In genomic region chr1:202656951-202657646, GRCh38 we compare ENCODE assay signal across 10 cellular contexts. TPM values are rescaled to one million over a fixed set of nuclear protein-coding genes. Genes with fewer than 3 reads are reported as not detected.
DNase-seq lines count a peak whose midpoint lies in the region; ATAC-seq, FAIRE-seq and TF ChIP-seq lines count a peak whose summit lies in the region.
"Had no signal": no experiment of that assay in that cellular context is flagged by ENCODE, and none has a peak within 500 bp of the region (broad histone marks: within the 10 kb centered on the region; RNA-seq: fewer than 3 reads in every experiment).

No MANE protein-coding gene starts in this region.

- DNase-seq in Caki2 (ENCODE audit: low read depth) (peak; percentile 26), IMR-90 (peak; percentile 46), astrocyte of the hippocampus (ENCODE audit: low read depth, low spot score) (peak; percentile 68), keratinocyte (ENCODE audit: low read depth, low spot score) (peak; percentile 4), NCI-H2107 (lab: John Stamatoyannopoulos, UW) (no peak), psoas muscle (no peak)
- DNase-seq: activated naive CD4-positive, alpha-beta T cell treated with anti-CD3 and anti-CD28 coated beads for 36 hours; T1000 had no signal

- H3K56ac ChIP-seq in IMR-90 (ENCODE audit: extremely low read depth, insufficient read depth, low read length) = no peak overlapping the region

- H4K20me1 ChIP-seq in IMR-90 (ENCODE audit: insufficient read depth, low read length) (no peaks in the 10 kb centered on the region), keratinocyte (ENCODE audit: control insufficient read depth, extremely low read depth, insufficient read depth, low read length) (no peaks in the 10 kb centered on the region)

- no peaks in the 10 kb centered on the region for H3K79me2 ChIP-seq in keratinocyte (ENCODE audit: control insufficient read depth, insufficient read depth, low read length)

- dilution Hi-C loops in IMR-90 (cut with HindIII; ENCODE audit: low sequenced_read_pairs, unreplicated experiment) = no loop called here
- dilution Hi-C loops in keratinocyte (cut with MboI; ENCODE audit: extremely low pct_ligation_motif_present, low sequenced_read_pairs) = no loop called here

- no peak overlapping the region for H3K23ac ChIP-seq in IMR-90 (ENCODE audit: low read depth, low read length)

- H3K27ac ChIP-seq in IMR-90 (ENCODE audit: insufficient read depth, low read length) = no peak overlapping the region
- H3K27ac ChIP-seq in keratinocyte (ENCODE audit: control insufficient read depth, insufficient read depth, low read length) = no peak overlapping the region
- H3K27ac ChIP-seq in psoas muscle = no peak overlapping the region

- 14% methylated on average over 2 of the region's 7 CpGs; no CpG with 5 or more reads in 1 of the 2 experiments for WGBS in IMR-90 (ENCODE audit: extremely low coverage in 2 of 2, insufficient read length in 1 of 2), 2 experiments
- 59 to 64% (median 60%) methylated on average over 7 of the region's 7 CpGs for WGBS in psoas muscle, 3 donors

- no peak overlapping the region for H2AFZ ChIP-seq in IMR-90 (replicated peaks; ENCODE audit: low read length, poor library complexity)
- H2AFZ ChIP-seq in keratinocyte (ENCODE audit: control insufficient read depth, low read length) = no peak overlapping the region

- no peaks in the 10 kb centered on the region for H3K36me3 ChIP-seq in IMR-90 (ENCODE audit: control insufficient read depth, insufficient read depth, low read length)
- H3K36me3 ChIP-seq in keratinocyte (ENCODE audit: control insufficient read depth in 2 of 2, extremely low read depth in 1 of 2, insufficient read depth in 2 of 2, low read length in 2 of 2) = no peaks in the 10 kb centered on the region
- no peaks in the 10 kb centered on the region for H3K36me3 ChIP-seq in psoas muscle (ENCODE audit: insufficient read depth in 1 of 2, low read depth in 1 of 2)

- H3K9ac ChIP-seq in IMR-90 (ENCODE audit: low read depth, low read length) = no peak overlapping the region
- H3K9ac ChIP-seq in keratinocyte (ENCODE audit: control insufficient read depth, extremely low read depth, insufficient read depth, low read length) = no peak overlapping the region

- no peak overlapping the region for H3K14ac ChIP-seq in IMR-90 (replicated peaks; ENCODE audit: low read depth, low read length)

- no peak for TF ChIP-seq POLR2A in IMR-90 (IDR thresholded peaks at IDR 0.05; ENCODE audit: low read depth, low read length)

- no peaks in the 10 kb centered on the region for H3K4me1 ChIP-seq in IMR-90 (ENCODE audit: control insufficient read depth, insufficient read depth, low read length)
- H3K4me1 ChIP-seq in keratinocyte (ENCODE audit: control insufficient read depth, extremely low read depth, insufficient read depth, low read length) = no peaks in the 10 kb centered on the region
- H3K4me1 ChIP-seq in psoas muscle = no peaks in the 10 kb centered on the region

- POLR2A ChIA-PET in IMR-90 (lab: Charles Lee; ENCODE audit: unreplicated experiment) = no interaction called here

- no TSS peak for BruUV-seq in IMR-90 (replicated peaks; lab: Mats Ljungman, UMichigan)

- no peak for FAIRE-seq in keratinocyte (lab: Jason Lieb, UNC)

- in situ Hi-C loops in Caki2 (cut with HindIII; ENCODE audit: low pct_unique_long_range_greater_than_20kb, low sequenced_read_pairs) (no loop called here), IMR-90 (cut with MboI; ENCODE audit: low sequenced_read_pairs) (no loop called here)

- intact Hi-C loops in IMR-90 (cut with micrococcal nuclease) (loop anchor here (2.0 kb wide), 1 partner anchor 36 kb away; no protein-coding TSS in a partner anchor), psoas muscle (cut with DNase I) (no loop called here)

- H2AK9ac ChIP-seq in IMR-90 (replicated peaks; ENCODE audit: low read depth, low read length, poor library complexity) = no peak overlapping the region

- H2BK5ac ChIP-seq in IMR-90 (ENCODE audit: low read depth, low read length, poor library complexity, severe bottlenecking) = no peak overlapping the region

- no peak overlapping the region for H3K18ac ChIP-seq in IMR-90 (ENCODE audit: low read depth, low read length)

- no peak overlapping the region for H4K8ac ChIP-seq in IMR-90 (ENCODE audit: low read depth in 2 of 2, low read length in 2 of 2)

- no peak for TF ChIP-seq RAD21 in IMR-90 (IDR thresholded peaks at IDR 0.05; ENCODE audit: low read length)

- CTCF ChIA-PET in IMR-90 (lab: Yijun Ruan, JAX) = no interaction called here

- no peaks in the 10 kb centered on the region for H3K9me1 ChIP-seq in IMR-90 (ENCODE audit: insufficient read depth, low read length)
- H3K9me1 ChIP-seq in keratinocyte (ENCODE audit: control insufficient read depth, extremely low read depth, insufficient read depth, low read length) = no peaks in the 10 kb centered on the region

- no peak overlapping the region for H2BK120ac ChIP-seq in IMR-90 (ENCODE audit: low read depth, low read length)

- ATAC-seq in IMR-90 (ENCODE audit: low read depth) (peak; percentile 87), GM18517 (IDR thresholded peaks at IDR 0.05; ENCODE audit: unreplicated experiment) (no peak), GM21367 (IDR thresholded peaks at IDR 0.05; ENCODE audit: unreplicated experiment) (no peak), psoas muscle (no peak)

- no peak overlapping the region for H4K91ac ChIP-seq in IMR-90 (ENCODE audit: insufficient read depth, low read depth, low read length)

- TF ChIP-seq CTCF in IMR-90 (conservative IDR thresholded peaks at IDR 0.05; ENCODE audit: low read depth, low read length) (peak; percentile 24; the same call in 1 of the 2 replicates), keratinocyte (optimal IDR thresholded peaks at IDR 0.05 in 1 of 3, IDR thresholded peaks at IDR 0.05 in 1 of 3, conservative IDR thresholded peaks at IDR 0.05 in 1 of 3; ENCODE audit: extremely low read depth in 1 of 3, insufficient read depth in 2 of 3, low read length in 3 of 3) (peak in 2 of 3 experiments; percentile 9 to 24), psoas muscle (IDR thresholded peaks at IDR 0.05) (no peak)

- H3K4me2 ChIP-seq in IMR-90 (ENCODE audit: low read depth, low read length) (no peak overlapping the region), keratinocyte (ENCODE audit: control insufficient read depth, extremely low read depth, insufficient read depth, low read depth, low read length) (no peak overlapping the region)

- no peak overlapping the region for H3K4ac ChIP-seq in IMR-90 (ENCODE audit: low read depth, low read length)

- no peak overlapping the region for H3K4me3 ChIP-seq in IMR-90 (ENCODE audit: insufficient read depth, low read depth, low read length)
- H3K4me3 ChIP-seq in keratinocyte (ENCODE audit: control insufficient read depth in 2 of 3, extremely low read depth in 1 of 3, insufficient read depth in 2 of 3, low read depth in 1 of 3, low read length in 3 of 3) = no peak overlapping the region
- no peak overlapping the region for H3K4me3 ChIP-seq in psoas muscle

- no peak overlapping the region for H2BK15ac ChIP-seq in IMR-90 (ENCODE audit: low read depth, low read length)

- no peak overlapping the region for H4K5ac ChIP-seq in IMR-90 (ENCODE audit: low read depth, low read length)

- no peaks in the 10 kb centered on the region for H3K79me1 ChIP-seq in IMR-90 (ENCODE audit: low read depth in 1 of 2, low read length in 2 of 2)

- no peak overlapping the region for H2BK20ac ChIP-seq in IMR-90 (ENCODE audit: low read depth, low read length)

- H3K9me3 ChIP-seq in IMR-90 (ENCODE audit: control insufficient read depth, insufficient read depth, low read length) (no peaks in the 10 kb centered on the region), keratinocyte (ENCODE audit: control insufficient read depth, low read depth, low read length) (no peaks in the 10 kb centered on the region), psoas muscle (no peaks in the 10 kb centered on the region)

- peaks cover 79% of the 10 kb centered on the region for H3K27me3 ChIP-seq in IMR-90 (ENCODE audit: control insufficient read depth, insufficient read depth, low read length)
- peaks cover 22% of the 10 kb centered on the region for H3K27me3 ChIP-seq in keratinocyte (ENCODE audit: control insufficient read depth, extremely low read depth, insufficient read depth, low read length)
- peaks cover 0 to 27% (median 10%) of the 10 kb centered on the region in 3 donors for H3K27me3 ChIP-seq in psoas muscle (ENCODE audit: insufficient read depth in 3 of 3, low read length in 2 of 3)

- no peak overlapping the region for H2AK5ac ChIP-seq in IMR-90 (ENCODE audit: low read depth, low read length)

TF ChIP-seq in IMR-90, 13 proteins besides CTCF, POLR2A, EP300 and RAD21 (continues in another document):
- TF ChIP-seq BHLHE40 (IDR thresholded peaks at IDR 0.05; ENCODE audit: low read depth, low read length) = no peak
- no peak for TF ChIP-seq MAZ (IDR thresholded peaks at IDR 0.05; ENCODE audit: borderline replicate concordance, low read depth, low read length)
- TF ChIP-seq RCOR1 (IDR thresholded peaks at IDR 0.05; ENCODE audit: insufficient replicate concordance, low read length) = no peak
- TF ChIP-seq CHD1 (IDR thresholded peaks at IDR 0.05; ENCODE audit: low read depth, low read length) = no peak
- TF ChIP-seq FOS (IDR thresholded peaks at IDR 0.05; ENCODE audit: low read depth, low read length) = no peak
- TF ChIP-seq CEBPB (IDR thresholded peaks at IDR 0.05; ENCODE audit: low read depth, low read length) = no peak
- TF ChIP-seq MXI1 (IDR thresholded peaks at IDR 0.05; ENCODE audit: borderline replicate concordance, low read depth, low read length) = no peak

RNA-seq across cellular contexts. Expression of gene SYT2, which starts 53.2 kb away (rescaled TPM):
- total RNA-seq in Caki2 (2014; rRNA removed; shearing (Covaris generic); ENCODE audit: low replicate concordance) = not detected in 2 replicates
- total RNA-seq in IMR-90 (2012; rRNA removed) (under 0.01 TPM in 2 replicates), psoas muscle (under 1 TPM in 1 of 4 donors, not detected in 3; 0.02 TPM)
- polyA plus RNA-seq in IMR-90 (2012; rRNA removed) (under 0.01 TPM in 1 of 2 replicates, not detected in the other), keratinocyte (0.01 TPM in 2 of 3 replicates, not detected in the other), psoas muscle (under 1 TPM in 1 of 3 donors, not detected in 2; 0.01 TPM)
- polyA plus RNA-seq in IMR-90 (2012; cell fraction: cytosol; rRNA removed) = 0.01 TPM in 1 of 2 replicates, not detected in the other
- polyA plus RNA-seq in IMR-90 (2012; cell fraction: nucleus; rRNA removed; ENCODE audit: low replicate concordance) = 0.01 and 0.03 TPM in 2 replicates
- polyA plus RNA-seq in keratinocyte (2011; ENCODE audit: low read depth) = not detected
- 0.01 TPM in 1 of 2 replicates, not detected in the other for polyA plus RNA-seq in keratinocyte (2011; cell fraction: cytosol; rRNA removed)
- polyA plus RNA-seq in keratinocyte (2011; cell fraction: nucleus; rRNA removed) = 0.03 and 0.05 TPM in 2 replicates
- 0.11 TPM in 1 of 2 replicates, not detected in the other for polyA plus RNA-seq in keratinocyte (2012; ENCODE audit: low replicate concordance)
- polyA minus RNA-seq in keratinocyte = 0.06 to 0.07 TPM in 2 of 3 replicates, not detected in the other
- not detected for polyA minus RNA-seq in keratinocyte (2011; cell fraction: cytosol; rRNA and poly(A)+ RNA removed)
- polyA minus RNA-seq in keratinocyte (2011; cell fraction: nucleus; rRNA and poly(A)+ RNA removed) = not detected in 2 replicates
- total RNA-seq: activated naive CD4-positive, alpha-beta T cell treated with anti-CD3 and anti-CD28 coated beads for 36 hours had no signal

Comparison
In these comparisons a context has a peak if more than half of its experiments do, and no peak if none do; other contexts are left out.
1. DNase-seq: peak in Caki2 (single experiment), IMR-90 (single experiment), astrocyte of the hippocampus (single experiment) and keratinocyte (single experiment); none in NCI-H2107 (single experiment) and psoas muscle (0 of 2).